In genomic region chr1:14952626-14953314, GRCh38 we compare ENCODE assay signal across 26 cellular contexts.
DNase-seq lines count a peak whose midpoint lies in the region; FAIRE-seq and TF ChIP-seq lines count a peak whose summit lies in the region.
"Had no signal": no experiment of that assay in that cellular context is flagged by ENCODE, and none has a peak within 500 bp of the region (broad histone marks: within the 10 kb centered on the region; RNA-seq: fewer than 3 reads in every experiment).

No MANE protein-coding gene starts in this region.

- intact Hi-C loops in esophagus squamous epithelium (cut with DNase I) (no loop called here), stomach (cut with DNase I; ENCODE audit: low total_unique reads) (no loop called here), Calu3 (cut with micrococcal nuclease; ENCODE audit: unreplicated experiment) (no loop called here)

- WGBS in esophagus squamous epithelium, 2 donors: 74 to 81% methylated on average over 6 of the region's 11 CpGs
- WGBS in neuronal stem cell (ENCODE audit: extremely low coverage in 2 of 2, insufficient read length in 2 of 2, insufficient replicate concordance in 1 of 2), 2 donors: no CpG with 5 or more reads among the region's 11 CpGs
- whole genome bisulfite sequencing in stomach, 5 donors: 70 to 82% (median 81%) methylated on average over 6 to 11 of the region's 11 CpGs

- no peak overlapping the region for H3K4ac ChIP-seq in neuronal stem cell (ENCODE audit: low read length)

- H3K4me1 Mint-ChIP-seq in Calu3 (ENCODE audit: low read depth, unreplicated experiment): no peaks in the 10 kb centered on the region
- H3K4me1 Mint-ChIP-seq: activated B cell treated with CpG ODN at 0.5 μM for 24 hours; activated naive CD8-positive, alpha-beta T cell treated with anti-CD3 and anti-CD28 coated beads, Interleukin-2, amount 10 ng/mL, durations not matched to agents 7 days and 5 days had no signal

- H2BK15ac ChIP-seq in neuronal stem cell (ENCODE audit: low read length): no peak overlapping the region

- no peaks in the 10 kb centered on the region for H3K27me3 Mint-ChIP-seq in Calu3 (ENCODE audit: unreplicated experiment)
- H3K27me3 Mint-ChIP-seq: activated B cell treated with CpG ODN at 0.5 μM for 24 hours had no signal

- DNase-seq in AG10803 (ENCODE audit: low read depth) (peak; percentile 20), RCC 7860 (ENCODE audit: low spot score) (peak; percentile 20), esophagus squamous epithelium (lab: John Stamatoyannopoulos, UW) (no peak), neuronal stem cell (ENCODE audit: low spot score) (no peak), stomach (no peak), NCI-H187 treated with DMSO at 0.1 percent for 48 hours (lab: John Stamatoyannopoulos, UW) (no peak), HCEC 1CT (no peak), Calu3 (no peak)
- DNase-seq: activated B cell treated with CpG ODN at 0.5 μM for 24 hours; activated CD4-positive, alpha-beta T cell treated with anti-CD3 and anti-CD28 coated beads, Interleukin-2, amount 50 U/mL, for 4 hours; activated CD8-positive, alpha-beta memory T cell treated with anti-CD3 and anti-CD28 coated beads, Interleukin-2, amount 50 U/mL, for 4 hours; activated naive CD8-positive, alpha-beta T cell treated with anti-CD3 and anti-CD28 coated beads, Interleukin-2, amount 10 ng/mL, durations not matched to agents 7 days and 5 days; DMS79; foreskin melanocyte; NCI-H1417; NCI-H2081 treated with DMSO at 0.1 percent for 48 hours; SHP77; uterus had no signal

- peaks cover 0 to 8% (median 3%) of the 10 kb centered on the region in 3 donors for H3K9me3 ChIP-seq in esophagus squamous epithelium
- H3K9me3 ChIP-seq in neuronal stem cell (replicated peaks in 1 of 2; ENCODE audit: control insufficient read depth in 2 of 2, insufficient read depth in 1 of 2, low read depth in 1 of 2, low read length in 2 of 2): peaks cover 5 to 18% of the 10 kb centered on the region in 2 donors
- H3K9me3 ChIP-seq in stomach: peaks cover 0 to 9% (median 2%) of the 10 kb centered on the region in 4 donors
- H3K9me3 ChIP-seq: HAP-1, uterus had no signal

- no TSS peak for BruUV-seq in Calu3 (replicated peaks; lab: Mats Ljungman, UMichigan)

- H2BK12ac ChIP-seq in neuronal stem cell (ENCODE audit: low read length): peak overlapping the region; percentile 26

- H2BK5ac ChIP-seq in neuronal stem cell (ENCODE audit: low read length): no peak overlapping the region

- H3K23ac ChIP-seq in neuronal stem cell (ENCODE audit: low read depth, low read length, poor library complexity): peak overlapping the region; percentile 90

- peak overlapping the region; percentile 95 for H2BK120ac ChIP-seq in neuronal stem cell (ENCODE audit: low read depth, low read length)

- H3K18ac ChIP-seq in neuronal stem cell (ENCODE audit: low read length): peak overlapping the region; percentile 52

- H3K9me3 Mint-ChIP-seq in Calu3 (ENCODE audit: low read depth, unreplicated experiment): no peaks in the 10 kb centered on the region
- H3K9me3 Mint-ChIP-seq: activated B cell treated with CpG ODN at 0.5 μM for 24 hours; activated naive CD8-positive, alpha-beta T cell treated with anti-CD3 and anti-CD28 coated beads, Interleukin-2, amount 10 ng/mL, durations not matched to agents 7 days and 5 days; activated T-helper 2 cell treated with anti-CD3 and anti-CD28 coated beads, Interferon-gamma antibody, Interleukin-2, Interleukin-4, amounts not matched to agents 10 μg/mL and 5 μg/mL and 100 μg/mL, durations not matched to agents 14 hours and 24 hours and 36 hours had no signal

- H3K27me3 ChIP-seq in esophagus squamous epithelium: no peaks in the 10 kb centered on the region
- no peaks in the 10 kb centered on the region for H3K27me3 ChIP-seq in neuronal stem cell (ENCODE audit: control insufficient read depth in 3 of 3, insufficient read depth in 3 of 3, low read depth in 1 of 3, low read length in 3 of 3)
- H3K27me3 ChIP-seq in stomach: no peaks in the 10 kb centered on the region
- H3K27me3 ChIP-seq: hepatocyte, neural progenitor cell, uterus had no signal

- no peak overlapping the region for H3K27ac Mint-ChIP-seq in Calu3 (ENCODE audit: unreplicated experiment)
- H3K27ac Mint-ChIP-seq: activated B cell treated with CpG ODN at 0.5 μM for 24 hours; activated naive CD8-positive, alpha-beta T cell treated with anti-CD3 and anti-CD28 coated beads, Interleukin-2, amount 10 ng/mL, durations not matched to agents 7 days and 5 days; activated T-helper 2 cell treated with anti-CD3 and anti-CD28 coated beads, Interferon-gamma antibody, Interleukin-2, Interleukin-4, amounts not matched to agents 10 μg/mL and 5 μg/mL and 100 μg/mL, durations not matched to agents 14 hours and 24 hours and 36 hours; neural progenitor cell had no signal

- no peak for TF ChIP-seq EP300 in stomach (IDR thresholded peaks at IDR 0.05)

- peaks cover 23 to 67% (median 30%) of the 10 kb centered on the region in 3 donors for H3K4me1 ChIP-seq in esophagus squamous epithelium
- peaks cover 4 to 15% of the 10 kb centered on the region in 2 donors for H3K4me1 ChIP-seq in neuronal stem cell (ENCODE audit: control insufficient read depth in 2 of 2, insufficient read depth in 1 of 2, low read depth in 1 of 2, low read length in 2 of 2)
- peaks cover 0 to 10% (median 3%) of the 10 kb centered on the region in 4 donors for H3K4me1 ChIP-seq in stomach
- H3K4me1 ChIP-seq: A549, HAP-1, uterus had no signal

- H2AFZ ChIP-seq in neuronal stem cell (ENCODE audit: low read length): no peak overlapping the region
- H2AFZ ChIP-seq: hepatocyte, neural progenitor cell had no signal

- no peak overlapping the region for H3K9ac ChIP-seq in neuronal stem cell (ENCODE audit: low read depth, low read length, poor library complexity)
- H3K9ac ChIP-seq: neural progenitor cell had no signal

- TF ChIP-seq POLR2A in esophagus squamous epithelium (IDR thresholded peaks at IDR 0.05) (no peak), stomach (IDR thresholded peaks at IDR 0.05) (no peak)

- H3K14ac ChIP-seq in neuronal stem cell (ENCODE audit: low read length): peak overlapping the region; percentile 31

- no peak overlapping the region for H3K4me2 ChIP-seq in neuronal stem cell (ENCODE audit: insufficient read depth, low read length, poor library complexity, severe bottlenecking)
- H3K4me2 ChIP-seq: A549, hepatocyte, neural progenitor cell had no signal

- FAIRE-seq in RCC 7860 (lab: Jason Lieb, UNC): no peak
- FAIRE-seq: A549, GM12878 had no signal

- no peak overlapping the region for H2AK5ac ChIP-seq in neuronal stem cell (ENCODE audit: low read depth, low read length)

- no peak overlapping the region for H3K4me3 Mint-ChIP-seq in Calu3 (ENCODE audit: low read depth, unreplicated experiment)
- H3K4me3 Mint-ChIP-seq: activated B cell treated with CpG ODN at 0.5 μM for 24 hours; activated naive CD8-positive, alpha-beta T cell treated with anti-CD3 and anti-CD28 coated beads, Interleukin-2, amount 10 ng/mL, durations not matched to agents 7 days and 5 days; neural progenitor cell had no signal

- no peak overlapping the region for H4K8ac ChIP-seq in neuronal stem cell (ENCODE audit: low read depth, low read length)

- peaks cover 12% of the 10 kb centered on the region for H3K79me1 ChIP-seq in neuronal stem cell (ENCODE audit: low read depth, low read length)

- H3K36me3 Mint-ChIP-seq in Calu3 (ENCODE audit: insufficient read depth, unreplicated experiment): no peaks in the 10 kb centered on the region
- H3K36me3 Mint-ChIP-seq: activated naive CD8-positive, alpha-beta T cell treated with anti-CD3 and anti-CD28 coated beads, Interleukin-2, amount 10 ng/mL, durations not matched to agents 7 days and 5 days; neural progenitor cell had no signal

- TF ChIP-seq CTCF in AG10803 (conservative IDR thresholded peaks at IDR 0.05; ENCODE audit: low read length) (no peak), esophagus squamous epithelium (IDR thresholded peaks at IDR 0.05) (no peak), stomach (IDR thresholded peaks at IDR 0.05) (no peak), Calu3 (IDR thresholded peaks at IDR 0.05; ENCODE audit: unreplicated experiment) (no peak)

- CTCF ChIA-PET in Calu3 (lab: Charles Lee): no interaction called here

- no peak overlapping the region for H4K91ac ChIP-seq in neuronal stem cell (ENCODE audit: low read depth, low read length, poor library complexity)

- peaks cover 0 to 8% (median 0%) of the 10 kb centered on the region in 3 donors for H3K36me3 ChIP-seq in esophagus squamous epithelium
- H3K36me3 ChIP-seq in neuronal stem cell (replicated peaks in 1 of 2; ENCODE audit: control insufficient read depth in 2 of 2, insufficient read depth in 2 of 2, low read length in 2 of 2): peaks cover 0 to 32% of the 10 kb centered on the region in 2 donors
- no peaks in the 10 kb centered on the region for H3K36me3 ChIP-seq in stomach
- H3K36me3 ChIP-seq: HAP-1, neural progenitor cell, uterus had no signal

- H3K4me3 ChIP-seq in AG10803 (ENCODE audit: low read length): no peak overlapping the region
- no peak overlapping the region for H3K4me3 ChIP-seq in esophagus squamous epithelium
- H3K4me3 ChIP-seq in neuronal stem cell (ENCODE audit: low read length in 2 of 2): no peak overlapping the region
- H3K4me3 ChIP-seq in stomach: no peak overlapping the region
- H3K4me3 ChIP-seq: A549, GM12878, HAP-1, hepatocyte, lung, neural progenitor cell, uterus had no signal

- peak overlapping the region; percentile 5 to 79 (median 40) for H3K27ac ChIP-seq in esophagus squamous epithelium
- H3K27ac ChIP-seq in neuronal stem cell (replicated peaks; ENCODE audit: low read length): no peak overlapping the region
- H3K27ac ChIP-seq in stomach: no peak overlapping the region
- H3K27ac ChIP-seq: A549, epithelial cell of prostate, hepatocyte, neural progenitor cell, uterus had no signal

Comparison
In these comparisons a context has a peak if more than half of its experiments do, and no peak if none do; other contexts are left out.
1. DNase-seq: peak in AG10803 (single experiment) and RCC 7860 (single experiment); none in esophagus squamous epithelium (single experiment), neuronal stem cell (single experiment), stomach (single experiment), NCI-H187 treated with DMSO at 0.1 percent for 48 hours (single experiment), HCEC 1CT (single experiment) and Calu3 (single experiment).
2. H3K27ac ChIP-seq: peak in esophagus squamous epithelium (4 of 4); none in neuronal stem cell (single experiment) and stomach (0 of 5).